In genomic region chr7:51325231-51325630, GRCh38 we compare ENCODE assay signal across 24 cellular contexts. TPM values are rescaled to one million over a fixed set of nuclear protein-coding genes. Genes with fewer than 3 reads are reported as not detected.
A peak's percentile ranks its signal among the peaks of the same experiment; 100 is the strongest.
DNase-seq lines count a peak whose midpoint lies in the region; ATAC-seq, FAIRE-seq and TF ChIP-seq lines count a peak whose summit lies in the region.
"Had no signal": no experiment of that assay in that cellular context is flagged by ENCODE, and none has a peak within 500 bp of the region (broad histone marks: within the 10 kb centered on the region; RNA-seq: fewer than 3 reads in every experiment).

No MANE protein-coding gene starts in this region.

- peak overlapping the region; percentile 98 for H2BK120ac ChIP-seq in H1 (replicated peaks; ENCODE audit: low read depth, low read length)

- peak overlapping the region; percentile 100 for H3K27ac ChIP-seq in HUES64 (ENCODE audit: low read depth, low read length)
- H3K27ac ChIP-seq in H1 (ENCODE audit: low read depth, low read length) = no peak overlapping the region; the same call in 1 of the 2 replicates
- no peak overlapping the region for H3K27ac ChIP-seq in neural progenitor cell
- H3K27ac ChIP-seq: BLaER1, heart right ventricle, stomach, upper lobe of left lung had no signal

- H3K9me3 Mint-ChIP-seq in neural progenitor cell (no peaks in the 10 kb centered on the region), Caco-2 (ENCODE audit: unreplicated experiment) (no peaks in the 10 kb centered on the region)

- 0 out of 2 replicates have a peak, but pooled peaks cover 2% of the 10 kb centered on the region for H3K79me1 ChIP-seq in H1 (ENCODE audit: low read depth, low read length)

- no peak overlapping the region for H3K56ac ChIP-seq in H1 (replicated peaks; ENCODE audit: insufficient read length, low read depth, low read length)

- H3K9ac ChIP-seq in ES-I3 (ENCODE audit: low read depth, low read length) = 0 out of 2 replicates have a peak overlapping the region, but pooled peaks have one; percentile 11
- peak overlapping the region; percentile 6; the same call in 1 of the 2 replicates for H3K9ac ChIP-seq in HUES64 (ENCODE audit: low read depth, low read length)
- H3K9ac ChIP-seq in H1 (replicated peaks in 1 of 4; ENCODE audit: extremely low read depth in 1 of 4, low read depth in 3 of 4, low read length in 3 of 4) = no peak overlapping the region
- H3K9ac ChIP-seq in neural progenitor cell = no peak overlapping the region
- H3K9ac ChIP-seq: BLaER1 had no signal

- peak overlapping the region; percentile 94; the same call in 1 of the 2 replicates for H2BK5ac ChIP-seq in H1 (ENCODE audit: low read depth, low read length)

- H3K36me3 ChIP-seq in ES-I3 (ENCODE audit: insufficient read depth, low read length) = no peaks in the 10 kb centered on the region
- H3K36me3 ChIP-seq in HUES64 (ENCODE audit: insufficient read depth, low read length) = no peaks in the 10 kb centered on the region
- H3K36me3 ChIP-seq in H1 (ENCODE audit: control insufficient read depth in 2 of 4, insufficient read depth in 4 of 4, low read length in 3 of 4) = no peaks in the 10 kb centered on the region
- H3K36me3 ChIP-seq in neural progenitor cell = no peaks in the 10 kb centered on the region
- H3K36me3 ChIP-seq in Caco-2 (ENCODE audit: control insufficient read depth, insufficient read depth, low read length) = no peaks in the 10 kb centered on the region
- H3K36me3 ChIP-seq: BLaER1, heart right ventricle, stomach, upper lobe of left lung had no signal

- BruUV-seq in Caco-2 (replicated peaks; lab: Mats Ljungman, UMichigan) = no TSS peak

- TF ChIP-seq POLR2A in H1 (IDR thresholded peaks at IDR 0.05; ENCODE audit: control extremely low read depth in 1 of 2, low read depth in 2 of 2, low read length in 2 of 2) = no peak

- H3K27me3 Mint-ChIP-seq in neural progenitor cell (ENCODE audit: insufficient read depth, low read depth) = peaks cover 15% of the 10 kb centered on the region
- no peaks in the 10 kb centered on the region for H3K27me3 Mint-ChIP-seq in Caco-2 (ENCODE audit: insufficient read depth, unreplicated experiment)

- H3K27ac Mint-ChIP-seq in neural progenitor cell (no peak overlapping the region), Caco-2 (ENCODE audit: unreplicated experiment) (no peak overlapping the region)
- H3K27ac Mint-ChIP-seq: activated CD8-positive, alpha-beta T cell treated with anti-CD3 and anti-CD28 coated beads, Interleukin-2, amount 10 ng/mL, durations not matched to agents 7 days and 5 days had no signal

- H2BK12ac ChIP-seq in H1 (ENCODE audit: low read depth, low read length) = peak overlapping the region; percentile 92

- H3K4me1 Mint-ChIP-seq in neural progenitor cell (no peaks in the 10 kb centered on the region), Caco-2 (ENCODE audit: low read depth, unreplicated experiment) (peaks cover 20% of the 10 kb centered on the region)

- H3K79me2 ChIP-seq in H1 (ENCODE audit: control insufficient read depth in 1 of 2, insufficient read depth in 2 of 2, low read length in 2 of 2) (peaks cover 2 to 20% of the 10 kb centered on the region in 2 experiments; a peak in 3 of 4 replicates), neural progenitor cell (ENCODE audit: low read depth) (no peaks in the 10 kb centered on the region)

- no peak overlapping the region for H3K14ac ChIP-seq in H1 (ENCODE audit: insufficient read length)

- peak overlapping the region; percentile 92 for H3K18ac ChIP-seq in H1 (ENCODE audit: extremely low read depth, low read length)

- CTCF ChIA-PET in H1 (lab: Charles Lee; ENCODE audit: partially characterized antibody) = interaction anchor here (0.7 to 6.4 kb wide), 9 partner anchors 28 to 624 kb away, joined by 3 to 42 read pairs (median 5); no protein-coding TSS in a partner anchor
- CTCF ChIA-PET in Caco-2 (lab: Charles Lee) = no interaction called here

- H3F3A ChIP-seq in neural progenitor cell (ENCODE audit: low read depth) = peaks cover 34% of the 10 kb centered on the region

- no peak overlapping the region for H3K4me3 Mint-ChIP-seq in neural progenitor cell
- no peak overlapping the region for H3K4me3 Mint-ChIP-seq in Caco-2 (ENCODE audit: unreplicated experiment)
- H3K4me3 Mint-ChIP-seq: activated CD8-positive, alpha-beta T cell treated with anti-CD3 and anti-CD28 coated beads, Interleukin-2, amount 10 ng/mL, durations not matched to agents 7 days and 5 days had no signal

- 0 out of 2 replicates have a peak, but pooled peaks cover 6% of the 10 kb centered on the region for H3K27me3 ChIP-seq in HUES64 (ENCODE audit: insufficient read depth, low read length)
- peaks cover 0 to 3% (median 0%) of the 10 kb centered on the region in 4 experiments; a peak in 1 of 7 replicates for H3K27me3 ChIP-seq in H1 (replicated peaks in 1 of 4; ENCODE audit: control insufficient read depth in 3 of 4, extremely low read depth in 1 of 4, insufficient read depth in 3 of 4, low read length in 3 of 4)
- H3K27me3 ChIP-seq in neural progenitor cell = no peaks in the 10 kb centered on the region
- H3K27me3 ChIP-seq in Caco-2 (replicated peaks; ENCODE audit: control insufficient read depth, insufficient read depth, low read length) = no peaks in the 10 kb centered on the region
- H3K27me3 ChIP-seq: BLaER1, stomach, upper lobe of left lung had no signal

- DNase-seq in H1 (ENCODE audit: low read depth in 1 of 2, low spot score in 2 of 2) (no peak), neural progenitor cell (ENCODE audit: low spot score) (no peak), mesenteric fat pad (ENCODE audit: low spot score) (no peak), NCI-H128 (lab: John Stamatoyannopoulos, UW; ENCODE audit: unreplicated experiment) (no peak), Caco-2 (no peak)
- DNase-seq: ACHN; activated CD8-positive, alpha-beta T cell treated with anti-CD3 and anti-CD28 coated beads, Interleukin-2, amount 10 ng/mL, durations not matched to agents 7 days and 5 days; activated naive CD4-positive, alpha-beta T cell; activated T-cell treated with anti-CD3 and anti-CD28 coated beads, Interleukin-2, amount 50 U/mL, for 1 hour; dermis blood vessel endothelial cell; heart right ventricle; KG1; SHP77 treated with DMSO at 0.1 percent for 48 hours; stomach; SW 1271 had no signal

- WGBS in HUES64 = 44% methylated on average over 6 of the region's 6 CpGs
- 66% methylated on average over 6 of the region's 6 CpGs; no CpG with 5 or more reads in 1 of the 2 experiments for WGBS in H1 (ENCODE audit: extremely low coverage in 1 of 2, insufficient coverage in 1 of 2, insufficient read length in 1 of 2, insufficient replicate concordance in 2 of 2, low coverage in 1 of 2, low lambda C conversion rate in 2 of 2, missing lambda C conversion rate in 1 of 2), 2 experiments

- H3K4me1 ChIP-seq in ES-I3 (ENCODE audit: insufficient read depth, low read length) = peaks cover 31% of the 10 kb centered on the region
- peaks cover 48% of the 10 kb centered on the region for H3K4me1 ChIP-seq in HUES64 (ENCODE audit: insufficient read depth, low read length)
- peaks cover 17 to 40% (median 32%) of the 10 kb centered on the region in 4 experiments for H3K4me1 ChIP-seq in H1 (replicated peaks in 1 of 4; ENCODE audit: control insufficient read depth in 3 of 4, insufficient read depth in 4 of 4, low read length in 3 of 4)
- peaks cover 22% of the 10 kb centered on the region for H3K4me1 ChIP-seq in neural progenitor cell
- H3K4me1 ChIP-seq in Caco-2 = peaks cover 29% of the 10 kb centered on the region
- H3K4me1 ChIP-seq: BLaER1, heart right ventricle, stomach had no signal

- peak overlapping the region; percentile 42 for H4K5ac ChIP-seq in H1 (ENCODE audit: insufficient read length, low read depth, low read length)

- H2BK20ac ChIP-seq in H1 (ENCODE audit: low read length) = peak overlapping the region; percentile 94

- peaks cover 6% of the 10 kb centered on the region; the same call in 1 of the 2 replicates for H3K23me2 ChIP-seq in H1 (ENCODE audit: low read depth, low read length)

- intact Hi-C loops in Caco-2 (cut with micrococcal nuclease; ENCODE audit: unreplicated experiment) = no loop called here

- H3K4me2 ChIP-seq in H1 (ENCODE audit: insufficient read depth in 1 of 2, low read depth in 2 of 2, low read length in 2 of 2) (peak overlapping the region; percentile 27 to 61; a peak in 2 of 4 replicates), neural progenitor cell (peak overlapping the region; percentile 2)
- H3K4me2 ChIP-seq: BLaER1 had no signal

- TF ChIP-seq CTCF in H1 (IDR thresholded peaks at IDR 0.05; ENCODE audit: control extremely low read depth in 1 of 3, insufficient read depth in 1 of 3, low read depth in 1 of 3, low read length in 3 of 3) (no peak), neural progenitor cell (IDR thresholded peaks at IDR 0.05) (no peak), Caco-2 (IDR thresholded peaks at IDR 0.05; ENCODE audit: insufficient read depth in 1 of 2, low read depth in 1 of 2, low read length in 1 of 2, severe bottlenecking in 1 of 2, unreplicated experiment in 1 of 2) (no peak)

- H3K4ac ChIP-seq in H1 (replicated peaks; ENCODE audit: insufficient read length, low read depth, low read length) = peak overlapping the region; percentile 89

- H3K9me3 ChIP-seq in ES-I3 (ENCODE audit: control insufficient read depth, insufficient read depth, low read length) (no peaks in the 10 kb centered on the region), HUES64 (ENCODE audit: insufficient read depth, low read depth, low read length) (no peaks in the 10 kb centered on the region), H1 (ENCODE audit: insufficient read depth in 2 of 2, low read depth in 1 of 2, low read length in 1 of 2) (no peaks in the 10 kb centered on the region), neural progenitor cell (ENCODE audit: low read depth) (no peaks in the 10 kb centered on the region), Caco-2 (no peaks in the 10 kb centered on the region)
- H3K9me3 ChIP-seq: BLaER1, heart right ventricle, stomach, upper lobe of left lung had no signal

- no peak overlapping the region for H3K23ac ChIP-seq in H1 (ENCODE audit: insufficient read length)

- H3K4me3 ChIP-seq in HUES64 (ENCODE audit: low read length) (no peak overlapping the region), H1 (ENCODE audit: extremely low read depth in 1 of 4, insufficient read depth in 2 of 4, low read depth in 3 of 4, low read length in 4 of 4) (no peak overlapping the region), neural progenitor cell (no peak overlapping the region), Caco-2 (ENCODE audit: low read depth, low read length) (no peak overlapping the region)
- H3K4me3 ChIP-seq: BLaER1, heart right ventricle, lung, stomach, upper lobe of left lung had no signal

- H4K91ac ChIP-seq in H1 (replicated peaks; ENCODE audit: insufficient read length, low read length) = peak overlapping the region; percentile 48

- no peak for TF ChIP-seq EP300 in H1 (IDR thresholded peaks at IDR 0.05; ENCODE audit: borderline replicate concordance in 1 of 2, low read depth in 2 of 2, low read length in 2 of 2)

- FAIRE-seq in H1 (lab: Jason Lieb, UNC) = peak; percentile 79
- FAIRE-seq: endothelial cell of umbilical vein, islet of Langerhans had no signal

- no peaks in the 10 kb centered on the region for H4K20me1 ChIP-seq in H1 (replicated peaks in 1 of 2; ENCODE audit: control insufficient read depth in 1 of 2, insufficient read depth in 2 of 2, low read length in 2 of 2)
- H4K20me1 ChIP-seq in neural progenitor cell (ENCODE audit: low read depth) = no peaks in the 10 kb centered on the region
- H4K20me1 ChIP-seq: BLaER1 had no signal

- POLR2A ChIA-PET in H1 (lab: Charles Lee; ENCODE audit: partially characterized antibody) = interaction anchor here (1.5 to 10.4 kb wide), 5 partner anchors 12 to 32 kb away, joined by 3 to 117 read pairs (median 40); no protein-coding TSS in a partner anchor
- POLR2A ChIA-PET in Caco-2 (lab: Charles Lee) = no interaction called here

- H2AFZ ChIP-seq in H1 (ENCODE audit: low read length) (no peak overlapping the region), neural progenitor cell (replicated peaks) (peak overlapping the region; percentile 78)

- peak overlapping the region; percentile 94; the same call in 1 of the 2 replicates for H2AK5ac ChIP-seq in H1 (ENCODE audit: low read depth, low read length)

- TF ChIP-seq RAD21 in H1 (IDR thresholded peaks at IDR 0.05 in 1 of 2, conservative IDR thresholded peaks at IDR 0.05 in 1 of 2; ENCODE audit: low read depth in 2 of 2, low read length in 2 of 2) = no peak

- H4K8ac ChIP-seq in H1 (ENCODE audit: extremely low read depth, insufficient read depth, low read length) = peak overlapping the region; percentile 7; the same call in 1 of the 2 replicates

- no peak overlapping the region for H2BK15ac ChIP-seq in H1 (ENCODE audit: low read length)

- ATAC-seq in HG02759 (IDR thresholded peaks at IDR 0.05; ENCODE audit: unreplicated experiment) = no peak
- ATAC-seq: activated CD4-positive, CD25-positive, alpha-beta regulatory T cell treated with anti-CD3 and anti-CD28 coated beads, Interleukin-2, amount 50 U/mL, for 24 hours; activated CD8-positive, alpha-beta T cell treated with anti-CD3 and anti-CD28 coated beads, Interleukin-2, amount 10 ng/mL, durations not matched to agents 7 days and 5 days had no signal

- no peaks in the 10 kb centered on the region for H3K36me3 Mint-ChIP-seq in neural progenitor cell
- H3K36me3 Mint-ChIP-seq in Caco-2 (ENCODE audit: insufficient read depth, unreplicated experiment) = no peaks in the 10 kb centered on the region

RNA-seq across cellular contexts. Expression of gene COBL, which starts 8.6 kb away (rescaled TPM):
- polyA plus RNA-seq in HUES64 (2013, experiment 1 of 2) = 11.6 TPM
- 13.9 TPM for polyA plus RNA-seq in HUES64 (2013, experiment 2 of 2)
- 36.5 and 40.4 TPM in 2 replicates for total RNA-seq in H1 (2021; fragmentation: NEBNext Ultra II Directional; extraction: Animal tissue kit (Norgen Biotek cat#: 25700))
- 13.8 and 20.3 TPM in 2 replicates for polyA plus RNA-seq in H1 (2011; rRNA removed)
- 20.7 TPM for polyA plus RNA-seq in H1 (2011; cell fraction: cytosol; rRNA removed)
- 44.2 TPM for polyA plus RNA-seq in H1 (2011; cell fraction: nucleus; rRNA removed)
- 24.1 to 31.8 TPM (median 27.2 TPM) in 4 replicates for polyA plus RNA-seq in H1 (2012, experiment 1 of 2)
- 7.2 TPM for polyA plus RNA-seq in H1 (2012, experiment 2 of 2)
- 17.9 TPM for polyA plus RNA-seq in H1 (2013, experiment 1 of 2)
- 15.9 TPM for polyA plus RNA-seq in H1 (2013, experiment 2 of 2)
- 40.8 and 57.2 TPM in 2 replicates for polyA minus RNA-seq in H1 (2011; rRNA and poly(A)+ RNA removed)
- polyA minus RNA-seq in H1 (2011; cell fraction: cytosol; rRNA and poly(A)+ RNA removed) = 26.1 TPM
- 66.4 TPM for polyA minus RNA-seq in H1 (2011; cell fraction: nucleus; rRNA and poly(A)+ RNA removed)
- total RNA-seq in neural progenitor cell (ENCODE audit: low replicate concordance) (5.4 and 6.3 TPM in 2 replicates), mesenteric fat pad (9.2 TPM), Caco-2 (2022) (60.6 and 63.6 TPM in 2 replicates)
- total RNA-seq: activated CD8-positive, alpha-beta T cell treated with anti-CD3 and anti-CD28 coated beads, Interleukin-2, amount 10 ng/mL, durations not matched to agents 7 days and 5 days had no signal
- polyA plus RNA-seq: endothelial cell of umbilical vein had no signal

Comparison
In these comparisons a context has a peak if more than half of its experiments do, and no peak if none do; other contexts are left out.
1. H3K9ac ChIP-seq: peak in ES-I3 (single experiment) and HUES64 (single experiment); none in H1 (0 of 4) and neural progenitor cell (single experiment).